Comparison of ENCODE assay signal across 19 cellular contexts in genomic region chr1:90486134-90486824, GRCh38.
A peak's percentile ranks its signal among the peaks of the same experiment; 100 is the strongest.
DNase-seq lines count a peak whose midpoint lies in the region; ATAC-seq lines count a peak whose summit lies in the region.
"Had no signal": no experiment of that assay in that cellular context is flagged by ENCODE, and none has a peak within 500 bp of the region (broad histone marks: within the 10 kb centered on the region; RNA-seq: fewer than 3 reads in every experiment).

No MANE protein-coding gene starts in this region.

- ATAC-seq in GM18909 (IDR thresholded peaks at IDR 0.05; ENCODE audit: poor library complexity, unreplicated experiment), result peak; percentile 57
- ATAC-seq in HG02588 (IDR thresholded peaks at IDR 0.05; ENCODE audit: unreplicated experiment), result peak; percentile 76
- ATAC-seq in HG03354 (IDR thresholded peaks at IDR 0.05; ENCODE audit: poor library complexity, severe bottlenecking, unreplicated experiment), result peak; percentile 70

- intact Hi-C loops in posterior cingulate gyrus (cut with DNase I), result no loop called here

- DNase-seq in COLO829 (ENCODE audit: low spot score) (peak; percentile 0), posterior cingulate gyrus (no peak), dedifferentiated amniotic fluid mesenchymal stem cell (ENCODE audit: extremely low spot score) (no peak)
- DNase-seq in activated CD4-positive, alpha-beta T cell treated with anti-CD3 and anti-CD28 coated beads, Interleukin-2, amount 50 U/mL, for 1 hour, result no peak
- no peak for DNase-seq in activated naive CD4-positive, alpha-beta T cell (lab: John Stamatoyannopoulos, UW)
- DNase-seq: BE2C; Calu3; CD4-positive, alpha-beta T cell; DMS53; H7; NCI-H1048; NCI-H1436 treated with DMSO at 0.1 percent for 48 hours; NCI-H2029 treated with DMSO at 0.1 percent for 48 hours; NCI-H510A treated with DMSO at 0.1 percent for 48 hours; NCI-H82; SW 1271 had no signal
